31 cellular contexts compared by ENCODE assay signal in the genomic region with DNA sequence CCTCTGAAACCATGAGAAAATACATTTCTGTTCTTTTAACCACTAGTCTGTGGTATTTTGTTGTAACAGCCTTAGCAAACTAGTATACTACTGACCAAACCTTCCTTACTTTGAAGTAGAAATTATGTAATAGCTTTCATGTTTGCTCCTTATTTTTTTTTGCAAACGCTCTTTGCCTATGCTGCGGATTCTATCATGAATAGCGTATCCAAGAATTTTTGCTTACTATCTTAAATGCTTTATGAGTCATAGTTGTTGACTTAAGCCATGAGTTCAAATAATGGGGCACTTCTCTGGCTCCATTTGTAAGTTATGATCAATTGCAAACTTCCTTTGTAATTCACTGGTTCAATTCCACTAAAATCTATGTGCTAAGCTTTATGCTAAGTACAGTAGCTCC.
"Had no signal": no experiment of that assay in that cellular context is flagged by ENCODE, and none has a peak within 500 bp of the region (broad histone marks: within the 10 kb centered on the region; RNA-seq: fewer than 3 reads in every experiment).

No MANE protein-coding gene starts in this region.

- ATAC-seq: activated CD4-positive, alpha-beta T cell treated with anti-CD3 and anti-CD28 coated beads for 36 hours; activated naive CD4-positive, alpha-beta T cell treated with anti-CD3 and anti-CD28 coated beads, Interleukin-2, amount 50 U/mL, for 72 hours; activated T-cell treated with anti-CD3 and anti-CD28 coated beads, Interleukin-2, amount 50 U/mL, for 72 hours; body of pancreas; effector memory CD8-positive, alpha-beta T cell; foreskin keratinocyte; gastrocnemius medialis; heart right ventricle had no signal

- H3K27me3 ChIP-seq: body of pancreas, esophagus muscularis mucosa, foreskin keratinocyte, gastrocnemius medialis, heart right ventricle had no signal

- H3K27ac ChIP-seq: body of pancreas, esophagus muscularis mucosa, foreskin keratinocyte, gastrocnemius medialis, heart right ventricle had no signal

- H3K36me3 ChIP-seq: esophagus muscularis mucosa, gastrocnemius medialis, heart right ventricle had no signal

- H3K9me3 ChIP-seq: body of pancreas, esophagus muscularis mucosa, gastrocnemius medialis, heart right ventricle had no signal

- H3K4me3 ChIP-seq: body of pancreas, esophagus muscularis mucosa, gastrocnemius medialis, heart right ventricle had no signal

- FAIRE-seq: astrocyte, colon had no signal

- DNase-seq: activated CD4-positive, alpha-beta memory T cell treated with anti-CD3 and anti-CD28 coated beads, Interleukin-2, amount 10 ng/mL, durations not matched to agents 7 days and 5 days; activated CD4-positive, alpha-beta T cell treated with anti-CD3 and anti-CD28 coated beads for 36 hours; activated CD4-positive, alpha-beta T cell treated with anti-CD3 and anti-CD28 coated beads, Interleukin-2, amount 10 ng/mL, durations not matched to agents 24 days and 14 days; activated CD4-positive, alpha-beta T cell treated with anti-CD3 and anti-CD28 coated beads, Interleukin-2, amount 50 U/mL, for 4 hours; activated CD4-positive, CD25-positive, alpha-beta regulatory T cell; activated CD4-positive, CD25-positive, alpha-beta regulatory T cell treated with anti-CD3 and anti-CD28 coated beads, Interleukin-2, amount 50 U/mL, for 72 hours; activated CD8-positive, alpha-beta memory T cell treated with anti-CD3 and anti-CD28 coated beads, Interleukin-2, amount 50 U/mL, for 48 hours; activated gamma-delta T cell; activated naive CD4-positive, alpha-beta T cell; activated naive CD4-positive, alpha-beta T cell treated with anti-CD3 and anti-CD28 coated beads, Interleukin-2, amount 10 ng/mL, durations not matched to agents 7 days and 5 days; activated naive CD8-positive, alpha-beta T cell treated with anti-CD3 and anti-CD28 coated beads, Interleukin-2, amount 10 ng/mL, durations not matched to agents 7 days and 5 days; activated T-cell treated with anti-CD3 and anti-CD28 coated beads for 4 hours; activated T-cell treated with anti-CD3 and anti-CD28 coated beads, Interleukin-2, amount 50 U/mL, for 24 hours; activated T-cell treated with anti-CD3 and anti-CD28 coated beads, Interleukin-2, amount 50 U/mL, for 72 hours; body of pancreas; caudate nucleus; cortex of kidney; dermis blood vessel endothelial cell; effector CD4-positive, alpha-beta T cell; effector memory CD8-positive, alpha-beta T cell; erythroblast; foreskin keratinocyte; gastrocnemius medialis; glutamatergic neuron; heart right ventricle; hippocampal formation; T-helper 2 cell had no signal

- H3K4me1 ChIP-seq: body of pancreas, esophagus muscularis mucosa, foreskin keratinocyte, gastrocnemius medialis, heart right ventricle had no signal
